8 cellular contexts compared by ENCODE assay signal in the genomic region with DNA sequence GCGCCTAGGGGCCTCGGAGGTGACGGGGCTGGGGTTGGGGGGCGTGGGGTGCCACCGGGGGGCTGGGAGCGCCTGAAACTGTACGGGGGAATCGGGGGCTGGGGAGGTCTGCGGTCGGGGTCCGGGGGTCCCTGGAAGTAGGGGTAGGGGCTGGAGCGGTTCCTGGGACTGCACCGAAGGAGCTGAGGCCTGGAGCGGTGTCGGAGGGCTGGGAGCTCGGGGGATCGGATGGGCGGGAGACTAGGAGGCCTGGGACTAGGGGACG. TPM values are rescaled to one million over a fixed set of nuclear protein-coding genes. Genes with fewer than 3 reads are reported as not detected.
A peak's percentile ranks its signal among the peaks of the same experiment; 100 is the strongest.
DNase-seq lines count a peak whose midpoint lies in the region; ATAC-seq and TF ChIP-seq lines count a peak whose summit lies in the region.

No MANE protein-coding gene starts in this region.

- H3K27ac ChIP-seq in ACC112 (ENCODE audit: low read depth, low read length) (peak overlapping the region; percentile 58), HUES64 (ENCODE audit: low read depth, low read length) (peak overlapping the region; percentile 35; the same call in 1 of the 2 replicates), colonic mucosa (peak overlapping the region; percentile 37), muscle layer of colon (ENCODE audit: low read depth, low read length) (peak overlapping the region; percentile 63)

- H2AFZ ChIP-seq in ACC112 (ENCODE audit: low read length, unreplicated experiment): no peak overlapping the region

- H3K9me3 ChIP-seq in HUES64 (ENCODE audit: insufficient read depth, low read depth, low read length) (no peaks in the 10 kb centered on the region), colonic mucosa (no peaks in the 10 kb centered on the region), muscle layer of colon (ENCODE audit: low read length) (no peaks in the 10 kb centered on the region)

- WGBS in HUES64: under 1% methylated on average over 19 of the region's 19 CpGs

- peaks cover 47% of the 10 kb centered on the region for H3K79me2 ChIP-seq in ACC112 (ENCODE audit: control insufficient read depth, insufficient read depth, low read length, unreplicated experiment)

- TF ChIP-seq CTCF in colonic mucosa (IDR thresholded peaks at IDR 0.05): no peak

- DNase-seq in colonic mucosa: peak; percentile 35
- no peak for DNase-seq in NCI-H345 (lab: John Stamatoyannopoulos, UW)
- no peak for DNase-seq in COLO829 (ENCODE audit: low spot score)

- H3K4me1 ChIP-seq in ACC112 (ENCODE audit: control insufficient read depth, insufficient read depth, low read length, unreplicated experiment) (peaks cover 6% of the 10 kb centered on the region), HUES64 (ENCODE audit: insufficient read depth, low read length) (peaks cover 3% of the 10 kb centered on the region; the same call in 1 of the 2 replicates), colonic mucosa (peaks cover 7% of the 10 kb centered on the region), muscle layer of colon (ENCODE audit: insufficient read depth, low read length) (peaks cover 13% of the 10 kb centered on the region)

- peak overlapping the region; percentile 77 for H3K9ac ChIP-seq in HUES64 (ENCODE audit: low read depth, low read length)
- H3K9ac ChIP-seq in colonic mucosa (ENCODE audit: low read depth in 2 of 2, low read length in 2 of 2): peak overlapping the region; percentile 92 to 98
- peak overlapping the region; percentile 80 for H3K9ac ChIP-seq in muscle layer of colon (ENCODE audit: low read length)

- H3K27me3 ChIP-seq in ACC112 (ENCODE audit: insufficient read depth, low read length) (no peaks in the 10 kb centered on the region), HUES64 (ENCODE audit: insufficient read depth, low read length) (no peaks in the 10 kb centered on the region), colonic mucosa (no peaks in the 10 kb centered on the region), muscle layer of colon (ENCODE audit: control insufficient read depth in 1 of 2, insufficient read depth in 2 of 2, low read length in 2 of 2) (no peaks in the 10 kb centered on the region)

- ATAC-seq in GM21717 (IDR thresholded peaks at IDR 0.05; ENCODE audit: unreplicated experiment) (no peak), HG03521 (IDR thresholded peaks at IDR 0.05; ENCODE audit: unreplicated experiment) (no peak)

- intact Hi-C loops in colonic mucosa (cut with DNase I): loop anchor here (5.0 to 10.0 kb wide), 2 partner anchors 134 to 197 kb away; partner anchors contain the start of gene SLC25A6

- peaks cover 28% of the 10 kb centered on the region for H3K36me3 ChIP-seq in ACC112 (ENCODE audit: insufficient read depth, low read length)
- peaks cover 32% of the 10 kb centered on the region for H3K36me3 ChIP-seq in HUES64 (ENCODE audit: insufficient read depth, low read length)
- peaks cover 16% of the 10 kb centered on the region for H3K36me3 ChIP-seq in colonic mucosa
- H3K36me3 ChIP-seq in muscle layer of colon (ENCODE audit: insufficient read depth, low read length): peaks cover 34% of the 10 kb centered on the region

- H3K4me3 ChIP-seq in ACC112 (ENCODE audit: low read depth, low read length): peak overlapping the region; percentile 99
- H3K4me3 ChIP-seq in HUES64 (ENCODE audit: low read length): peak overlapping the region; percentile 87
- H3K4me3 ChIP-seq in colonic mucosa: peak overlapping the region; percentile 80
- peak overlapping the region; percentile 85 to 89 for H3K4me3 ChIP-seq in muscle layer of colon (ENCODE audit: low read depth in 1 of 2, low read length in 2 of 2)

RNA-seq across cellular contexts. Expression of gene AKAP17A, which starts 0.4 kb away (rescaled TPM):
- polyA plus RNA-seq in HUES64 (2013, experiment 1 of 2): 26.9 TPM
- 23.8 TPM for polyA plus RNA-seq in HUES64 (2013, experiment 2 of 2)
- 10 to 100 TPM; 42.4 to 44.6 TPM for total RNA-seq in colonic mucosa

RNA-seq across cellular contexts. Expression of gene ASMT, which starts 23.1 kb away (rescaled TPM):
- 1.1 TPM for polyA plus RNA-seq in HUES64 (2013, experiment 1 of 2)
- polyA plus RNA-seq in HUES64 (2013, experiment 2 of 2): 0.32 TPM
- total RNA-seq in colonic mucosa: under 1 TPM in 1 of 2 donors, not detected in 1; 0.27 TPM

RNA-seq across cellular contexts. Expression of gene P2RY8, which starts 54.8 kb away (rescaled TPM):
- polyA plus RNA-seq in HUES64 (2013, experiment 1 of 2): 0.05 TPM
- polyA plus RNA-seq in HUES64 (2013, experiment 2 of 2): not detected
- total RNA-seq in colonic mucosa: 1 to 10 TPM; 1.3 TPM
